9 cellular contexts compared by ENCODE assay signal in genomic region chr15:92845109-92845508, GRCh38. TPM values are rescaled to one million over a fixed set of nuclear protein-coding genes. Genes with fewer than 3 reads are reported as not detected.
DNase-seq lines count a peak whose midpoint lies in the region; TF ChIP-seq lines count a peak whose summit lies in the region.
"Had no signal": no experiment of that assay in that cellular context is flagged by ENCODE, and none has a peak within 500 bp of the region (broad histone marks: within the 10 kb centered on the region; RNA-seq: fewer than 3 reads in every experiment).

No MANE protein-coding gene starts in this region.

- TF ChIP-seq CTCF in GM20000 (IDR thresholded peaks at IDR 0.05; ENCODE audit: extremely low read depth, missing control alignments): no peak
- no peak for TF ChIP-seq CTCF in kidney epithelial cell (IDR thresholded peaks at IDR 0.05; ENCODE audit: insufficient read depth, low read length, poor library complexity, severe bottlenecking)

- H3K4me3 ChIP-seq in kidney epithelial cell (ENCODE audit: low read depth, low read length): no peak overlapping the region
- H3K4me3 ChIP-seq: SJSA1 had no signal

- H3K27me3 ChIP-seq in kidney epithelial cell (ENCODE audit: control insufficient read depth, insufficient read depth, low read length): no peaks in the 10 kb centered on the region
- H3K27me3 ChIP-seq: SJSA1 had no signal

- H3K27ac Mint-ChIP-seq in activated naive CD8-positive, alpha-beta T cell treated with anti-CD3 and anti-CD28 coated beads for 36 hours: peak overlapping the region; percentile 97

- H3K36me3 Mint-ChIP-seq in activated naive CD8-positive, alpha-beta T cell treated with anti-CD3 and anti-CD28 coated beads for 36 hours: no peaks in the 10 kb centered on the region

- peak overlapping the region; percentile 69 for H3K4me3 Mint-ChIP-seq in activated naive CD8-positive, alpha-beta T cell treated with anti-CD3 and anti-CD28 coated beads for 36 hours

- H3K9me3 Mint-ChIP-seq in activated naive CD8-positive, alpha-beta T cell treated with anti-CD3 and anti-CD28 coated beads for 36 hours: peaks cover 2% of the 10 kb centered on the region

- H3K4me1 Mint-ChIP-seq in activated naive CD8-positive, alpha-beta T cell treated with anti-CD3 and anti-CD28 coated beads for 36 hours: peaks cover 72% of the 10 kb centered on the region

- DNase-seq in DMS53 (lab: John Stamatoyannopoulos, UW) (peak; percentile 67), GM20000 (ENCODE audit: low spot score) (peak; percentile 41), LoVo (ENCODE audit: low spot score) (peak; percentile 90), kidney epithelial cell (ENCODE audit: low read depth) (peak; percentile 39), SK-N-DZ (ENCODE audit: low spot score) (no peak), AG08396 (ENCODE audit: low spot score) (no peak), mucosa of gallbladder (ENCODE audit: low spot score) (no peak)
- DNase-seq in activated naive CD8-positive, alpha-beta T cell treated with anti-CD3 and anti-CD28 coated beads for 36 hours: no peak

- H3K27me3 Mint-ChIP-seq in activated naive CD8-positive, alpha-beta T cell treated with anti-CD3 and anti-CD28 coated beads for 36 hours: no peaks in the 10 kb centered on the region

- no peaks in the 10 kb centered on the region for H3K36me3 ChIP-seq in kidney epithelial cell (ENCODE audit: control insufficient read depth, insufficient read depth, low read length)
- H3K36me3 ChIP-seq: SJSA1 had no signal

RNA-seq across cellular contexts. Expression of gene CHD2, which starts 55.0 kb away (rescaled TPM):
- 10 to 100 TPM; 92.8 to 95.7 TPM for total RNA-seq in activated naive CD8-positive, alpha-beta T cell treated with anti-CD3 and anti-CD28 coated beads for 36 hours
- total RNA-seq in kidney epithelial cell (54.2 and 54.3 TPM in 2 replicates), mucosa of gallbladder (124 TPM)
- polyA plus RNA-seq in SK-N-DZ (2014; cell fraction: cytosol; rRNA removed): 31.4 and 38.8 TPM in 2 replicates
- 60.9 and 82.1 TPM in 2 replicates for polyA plus RNA-seq in SK-N-DZ (2014; cell fraction: nucleus; rRNA removed)

Comparison
In these comparisons a context has a peak if more than half of its experiments do, and no peak if none do; other contexts are left out.
1. DNase-seq: peak in DMS53 (single experiment), GM20000 (single experiment), LoVo (single experiment) and kidney epithelial cell (single experiment); none in activated naive CD8-positive, alpha-beta T cell treated with anti-CD3 and anti-CD28 coated beads for 36 hours (single experiment), SK-N-DZ (single experiment), AG08396 (single experiment) and mucosa of gallbladder (single experiment).